In genomic region chr17:79223953-79224352, GRCh38 we compare ENCODE assay signal across 32 cellular contexts.
"Had no signal": no experiment of that assay in that cellular context is flagged by ENCODE, and none has a peak within 500 bp of the region (broad histone marks: within the 10 kb centered on the region; RNA-seq: fewer than 3 reads in every experiment).

No MANE protein-coding gene starts in this region.

- ATAC-seq: body of pancreas; gastrocnemius medialis; left ventricle myocardium superior; mucosa of descending colon; sciatic nerve; stimulated activated naive CD8-positive, alpha-beta T cell treated with anti-CD3 and anti-CD28 coated beads, Interleukin-15, Interleukin-2, amounts not matched to agents 100 U/mL and 50 U/mL, for 24 hours had no signal

- H3K4me1 ChIP-seq: adrenal gland, body of pancreas, gastrocnemius medialis, testis, transverse colon had no signal

- H3K27ac ChIP-seq: adrenal gland, body of pancreas, cardiac muscle cell, gastrocnemius medialis, hepatocyte, neutrophil, ovary, skin epidermis, testis, transverse colon had no signal

- H3K4me2 ChIP-seq: hepatocyte had no signal

- H2AFZ ChIP-seq: hepatocyte had no signal

- H3K79me2 ChIP-seq: hepatocyte had no signal

- H3K4me3 ChIP-seq: adrenal gland, body of pancreas, cardiac muscle cell, gastrocnemius medialis, hepatocyte, mucosa of descending colon, ovary, skin epidermis, testis, transverse colon had no signal

- DNase-seq: activated CD4-positive, alpha-beta memory T cell treated with anti-CD3 and anti-CD28 coated beads for 36 hours; activated CD4-positive, alpha-beta T cell treated with anti-CD3 and anti-CD28 coated beads, Interleukin-2, amount 10 ng/mL, durations not matched to agents 24 days and 14 days; activated CD4-positive, CD25-positive, alpha-beta regulatory T cell treated with anti-CD3 and anti-CD28 coated beads, Interleukin-2, amount 50 U/mL, for 72 hours; activated CD8-positive, alpha-beta memory T cell treated with anti-CD3 and anti-CD28 coated beads, Interleukin-2, amount 50 U/mL, for 4 hours; activated effector memory CD4-positive, alpha-beta T cell treated with anti-CD3 and anti-CD28 coated beads, Interleukin-2, amount 50 U/mL, for 16 hours; activated naive CD4-positive, alpha-beta T cell treated with anti-CD3 and anti-CD28 coated beads for 36 hours; activated naive CD8-positive, alpha-beta T cell treated with anti-CD3 and anti-CD28 coated beads for 36 hours; activated T-cell treated with anti-CD3 and anti-CD28 coated beads, Interleukin-2, amount 50 U/mL, for 1 hour; adrenal gland; aorta; body of pancreas; dermis blood vessel endothelial cell; effector CD4-positive, alpha-beta T cell; erythroblast; gastrocnemius medialis; islet precursor cell; left ventricle myocardium superior; naive B cell; nephron progenitor cell; ovary; stimulated activated CD4-positive, alpha-beta T cell treated with anti-CD3 and anti-CD28 coated beads, Interleukin-12 subunit alpha, Interleukin-12 subunit beta, amount 100 ng/mL, for 4 hours; stimulated activated CD4-positive, alpha-beta T cell treated with anti-CD3 and anti-CD28 coated beads, Interleukin-4, amount 100 ng/mL, for 1 hour; stimulated activated naive CD8-positive, alpha-beta T cell treated with anti-CD3 and anti-CD28 coated beads, Interleukin-15, Interleukin-2, amounts not matched to agents 100 U/mL and 50 U/mL, for 24 hours; T1000; testis; transverse colon had no signal

- H3K36me3 ChIP-seq: adrenal gland, cardiac muscle cell, gastrocnemius medialis, neutrophil, ovary, transverse colon had no signal

- H3K9me3 ChIP-seq: adrenal gland, body of pancreas, gastrocnemius medialis, mucosa of descending colon, neutrophil, ovary, testis, transverse colon had no signal

- H3K27me3 ChIP-seq: body of pancreas, ovary, testis had no signal
